Comparison of ENCODE assay signal across 8 cellular contexts in the genomic region with DNA sequence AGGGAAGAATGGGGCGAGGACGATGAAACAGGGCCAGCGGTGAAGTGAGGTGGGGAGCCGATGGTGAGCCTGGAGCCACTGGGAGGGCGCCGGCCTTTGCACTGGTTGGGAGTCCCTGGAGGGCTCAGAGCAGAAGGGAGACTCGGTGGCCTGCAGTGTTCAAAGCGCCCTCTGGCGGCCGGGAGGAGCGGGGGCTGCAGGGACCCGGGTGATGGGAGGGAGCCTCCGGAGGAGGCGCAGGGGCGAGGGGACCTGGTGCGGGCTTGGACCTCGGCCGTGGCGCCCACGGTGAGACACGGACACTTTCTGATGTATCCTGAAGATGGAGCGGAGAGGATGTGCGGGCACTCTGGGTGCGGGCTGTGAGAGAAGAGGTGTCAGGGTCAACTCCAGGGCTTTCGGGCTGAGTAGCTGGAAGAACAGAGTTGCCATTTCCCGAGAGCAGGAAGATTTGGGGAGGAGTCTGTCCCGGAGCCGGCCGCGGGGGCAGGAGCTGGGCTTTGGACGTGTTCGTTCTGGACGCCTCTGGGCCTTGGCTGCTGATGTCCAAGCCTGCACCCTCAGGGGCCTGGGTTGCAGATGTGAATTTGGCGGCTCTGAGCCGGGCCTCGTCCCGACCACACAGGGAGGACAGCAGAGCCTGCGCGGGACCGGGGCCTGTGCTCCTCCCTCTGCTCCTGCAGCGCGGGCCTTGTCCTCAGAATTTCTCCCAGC. TPM values are rescaled to one million over a fixed set of nuclear protein-coding genes. Genes with fewer than 3 reads are reported as not detected.
DNase-seq lines count a peak whose midpoint lies in the region; ATAC-seq and TF ChIP-seq lines count a peak whose summit lies in the region.

No MANE protein-coding gene starts in this region.

- no peak for TF ChIP-seq EP300 in transverse colon (IDR thresholded peaks at IDR 0.05; ENCODE audit: low read depth)

- WGBS in transverse colon (ENCODE audit: low coverage in 1 of 2), 2 donors: 48 to 69% methylated on average over 5 to 41 of the region's 42 CpGs

- ATAC-seq in omental fat pad (ENCODE audit: low FRiP score): peak; percentile 34

- H3K9ac ChIP-seq in NT2/D1 (ENCODE audit: insufficient read length, low read depth): peak overlapping the region; percentile 77

- peaks cover 58% of the 10 kb centered on the region for H3K27me3 ChIP-seq in NT2/D1 (ENCODE audit: insufficient read depth, insufficient read length)
- H3K27me3 ChIP-seq in transverse colon: peaks cover 2% of the 10 kb centered on the region

- H3K4me1 ChIP-seq in NT2/D1 (ENCODE audit: insufficient read depth, insufficient read length) (peaks cover 5% of the 10 kb centered on the region), transverse colon (peaks cover 0 to 3% (median 0%) of the 10 kb centered on the region in 4 donors)

- TF ChIP-seq CTCF in omental fat pad (IDR thresholded peaks at IDR 0.05) (peak in 1 of 3 donors; percentile 13), transverse colon (IDR thresholded peaks at IDR 0.05) (peak in 3 of 5 experiments; percentile 53 to 73 (median 62))

- no peak for TF ChIP-seq POLR2A in transverse colon (IDR thresholded peaks at IDR 0.05)

- DNase-seq in ACHN: peak; percentile 39
- peak; percentile 17 for DNase-seq in GOT3 (lab: John Stamatoyannopoulos, UW)
- peak; percentile 67 for DNase-seq in NT2/D1 (ENCODE audit: low read depth, low spot score)
- peak; percentile 73 for DNase-seq in activated T-cell treated with anti-CD3 and anti-CD28 coated beads for 1 hour (ENCODE audit: low read depth)
- peak; percentile 20 for DNase-seq in fibroblast of gingiva (ENCODE audit: low read depth)
- peak; percentile 57 for DNase-seq in omental fat pad (ENCODE audit: low spot score)
- peak; percentile 66 for DNase-seq in transverse colon
- no peak for DNase-seq in occipital lobe (lab: John Stamatoyannopoulos, UW)

- peaks cover 10% of the 10 kb centered on the region; the same call in 1 of the 2 replicates for H3K9me3 ChIP-seq in NT2/D1 (ENCODE audit: insufficient read depth, low read length)
- no peaks in the 10 kb centered on the region for H3K9me3 ChIP-seq in transverse colon

- H3K36me3 ChIP-seq in NT2/D1 (ENCODE audit: insufficient read depth, insufficient read length, low read length): no peaks in the 10 kb centered on the region
- H3K36me3 ChIP-seq in transverse colon: no peaks in the 10 kb centered on the region

- peak overlapping the region in 1 of 4 donors; percentile 8 for H3K27ac ChIP-seq in transverse colon

- in situ Hi-C loops in ACHN (cut with HindIII; ENCODE audit: low pct_ligation_motif_present, low pct_unique_long_range_greater_than_20kb, low sequenced_read_pairs): no loop called here
- in situ Hi-C loops in transverse colon (cut with MboI; ENCODE audit: low pct_ligation_motif_present in 1 of 4, low pct_unique_long_range_greater_than_20kb in 1 of 4, low sequenced_read_pairs in 3 of 4): loop anchor here in 3 of 4 donors (5.0 to 10.0 kb wide), 3 partner anchors 45 to 115 kb away; no protein-coding TSS in a partner anchor

- H3K4me3 ChIP-seq in NT2/D1 (ENCODE audit: insufficient read length, low read depth): peak overlapping the region; percentile 56
- H3K4me3 ChIP-seq in transverse colon: no peak overlapping the region

- intact Hi-C loops in transverse colon (cut with DNase I; ENCODE audit: low total_unique reads): loop anchor here (2.0 to 5.0 kb wide), 2 partner anchors 43 to 113 kb away; no protein-coding TSS in a partner anchor

RNA-seq across cellular contexts. Expression of gene HEYL, which starts 29.7 kb away (rescaled TPM):
- total RNA-seq in omental fat pad (1 to 10 TPM; 3.3 to 6.5 (median 5.3) TPM), transverse colon (10 to 100 TPM in 1 of 4 donors, 1 to 10 TPM in 3; 1.2 to 12.1 (median 2.5) TPM), occipital lobe (0.47 TPM)

RNA-seq across cellular contexts. Expression of gene PABPC4, which starts 33.2 kb away (rescaled TPM):
- total RNA-seq in omental fat pad: 100 to 1,000 TPM; 142 to 379 (median 186) TPM
- total RNA-seq in transverse colon: 100 to 1,000 TPM in 3 of 4 donors, 10 to 100 TPM in 1; 79.1 to 193 (median 142) TPM
- 94.2 TPM for total RNA-seq in occipital lobe
